14 cellular contexts compared by ENCODE assay signal in genomic region chr5:78916044-78916443, GRCh38.
A peak's percentile ranks its signal among the peaks of the same experiment; 100 is the strongest.
DNase-seq lines count a peak whose midpoint lies in the region; ATAC-seq and TF ChIP-seq lines count a peak whose summit lies in the region.
"Had no signal": no experiment of that assay in that cellular context is flagged by ENCODE, and none has a peak within 500 bp of the region (broad histone marks: within the 10 kb centered on the region; RNA-seq: fewer than 3 reads in every experiment).

No MANE protein-coding gene starts in this region.

- TF ChIP-seq CTCF in choroid plexus epithelial cell (conservative IDR thresholded peaks at IDR 0.05; ENCODE audit: low read depth, low read length) (no peak), nephron (IDR thresholded peaks at IDR 0.05; ENCODE audit: unreplicated experiment in 3 of 3) (no peak), upper lobe of left lung (IDR thresholded peaks at IDR 0.05) (no peak)

- no peaks in the 10 kb centered on the region for H3K9me3 Mint-ChIP-seq in nephron
- H3K9me3 Mint-ChIP-seq: CD4-positive, alpha-beta T cell had no signal

- WGBS in upper lobe of left lung, 2 donors: 78% methylated on average over 5 of the region's 5 CpGs

- DNase-seq in OCI-M1 (lab: John Stamatoyannopoulos, UW) (peak; percentile 64), choroid plexus epithelial cell (ENCODE audit: low read depth) (peak; percentile 26), ACHN (no peak), GDM1 (lab: John Stamatoyannopoulos, UW) (no peak), upper lobe of left lung (no peak)
- DNase-seq: C1 segment of cervical spinal cord; Calu3; CD4-positive, alpha-beta T cell; DMS 273 treated with DMSO at 0.1 percent for 48 hours had no signal

- ATAC-seq in GM18511 (IDR thresholded peaks at IDR 0.05; ENCODE audit: unreplicated experiment): no peak
- ATAC-seq in upper lobe of left lung (ENCODE audit: low FRiP score in 2 of 2): no peak

- H3K4me1 ChIP-seq in HUES48 (ENCODE audit: control insufficient read depth, insufficient read depth, low read length) (0 out of 2 replicates have a peak, but pooled peaks cover 4% of the 10 kb centered on the region), upper lobe of left lung (no peaks in the 10 kb centered on the region)
- H3K4me1 ChIP-seq: HAP-1 had no signal

- H3K36me3 ChIP-seq in HUES48 (ENCODE audit: control insufficient read depth, insufficient read depth, low read length): no peaks in the 10 kb centered on the region
- no peaks in the 10 kb centered on the region for H3K36me3 ChIP-seq in upper lobe of left lung
- H3K36me3 ChIP-seq: HAP-1 had no signal

- H3K9ac ChIP-seq in HUES48 (ENCODE audit: low read depth, low read length): no peak overlapping the region

- H3K36me3 Mint-ChIP-seq in nephron (ENCODE audit: low read depth): no peaks in the 10 kb centered on the region

- in situ Hi-C loops in ACHN (cut with HindIII; ENCODE audit: low pct_ligation_motif_present, low pct_unique_long_range_greater_than_20kb, low sequenced_read_pairs): no loop called here

- no peaks in the 10 kb centered on the region for H3K27me3 Mint-ChIP-seq in nephron (ENCODE audit: low read depth)
- H3K27me3 Mint-ChIP-seq: B cell; CD4-positive, alpha-beta T cell had no signal

- TF ChIP-seq EP300 in upper lobe of left lung (IDR thresholded peaks at IDR 0.05): no peak

- H3K9me3 ChIP-seq in HUES48 (ENCODE audit: control insufficient read depth, insufficient read depth, low read length): no peaks in the 10 kb centered on the region
- H3K9me3 ChIP-seq in upper lobe of left lung: no peaks in the 10 kb centered on the region
- H3K9me3 ChIP-seq: HAP-1 had no signal

- peak overlapping the region in 1 of 3 experiments; percentile 8 for H3K4me3 Mint-ChIP-seq in nephron
- H3K4me3 Mint-ChIP-seq: B cell; CD4-positive, alpha-beta T cell had no signal

- peak overlapping the region; percentile 33 for H3K27ac ChIP-seq in HUES48 (ENCODE audit: low read depth, low read length)
- no peak overlapping the region for H3K27ac ChIP-seq in upper lobe of left lung

- H3K4me3 ChIP-seq in HUES48 (ENCODE audit: low read depth, low read length) (no peak overlapping the region), choroid plexus epithelial cell (ENCODE audit: low read depth, low read length) (no peak overlapping the region), upper lobe of left lung (no peak overlapping the region)
- H3K4me3 ChIP-seq: HAP-1 had no signal

- no peak for TF ChIP-seq POLR2A in upper lobe of left lung (IDR thresholded peaks at IDR 0.05)

- H3K4me1 Mint-ChIP-seq in nephron: peaks cover 43% of the 10 kb centered on the region

- H3K27me3 ChIP-seq in HUES48 (ENCODE audit: control insufficient read depth, insufficient read depth, low read length): no peaks in the 10 kb centered on the region
- no peaks in the 10 kb centered on the region for H3K27me3 ChIP-seq in upper lobe of left lung

- H3K27ac Mint-ChIP-seq in nephron: peak overlapping the region; percentile 70 to 84 (median 82)
- H3K27ac Mint-ChIP-seq: B cell; CD4-positive, alpha-beta T cell had no signal

Comparison
In these comparisons a context has a peak if more than half of its experiments do, and no peak if none do; other contexts are left out.
1. DNase-seq: peak in OCI-M1 (single experiment) and choroid plexus epithelial cell (single experiment); none in ACHN (single experiment), GDM1 (single experiment) and upper lobe of left lung (0 of 2).